1 cellular context compared by ENCODE assay signal in genomic region chr6:153002613-153003293, GRCh38.
TF ChIP-seq lines count a peak whose summit lies in the region.

A gene with protein sequence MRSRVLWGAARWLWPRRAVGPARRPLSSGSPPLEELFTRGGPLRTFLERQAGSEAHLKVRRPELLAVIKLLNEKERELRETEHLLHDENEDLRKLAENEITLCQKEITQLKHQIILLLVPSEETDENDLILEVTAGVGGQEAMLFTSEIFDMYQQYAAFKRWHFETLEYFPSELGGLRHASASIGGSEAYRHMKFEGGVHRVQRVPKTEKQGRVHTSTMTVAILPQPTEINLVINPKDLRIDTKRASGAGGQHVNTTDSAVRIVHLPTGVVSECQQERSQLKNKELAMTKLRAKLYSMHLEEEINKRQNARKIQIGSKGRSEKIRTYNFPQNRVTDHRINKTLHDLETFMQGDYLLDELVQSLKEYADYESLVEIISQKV (minus strand): TSS chr6:153002709. CDS start chr6:153002685, 24 bp downstream.

TF ChIP-seq in A549, 52 proteins besides CTCF, POLR2A, EP300 and RAD21 (continued from another document):
- TF ChIP-seq NPAS2 (CRISPR knock-in tag; IDR thresholded peaks at IDR 0.05; ENCODE audit: borderline replicate concordance), result no peak
- no peak for TF ChIP-seq SMC3 (IDR thresholded peaks at IDR 0.05)
TF ChIP-seq in A549: peak in this region for 5.
